In genomic region chr19:1904385-1905070, GRCh38 we compare ENCODE assay signal across 1 cellular context.
TF ChIP-seq lines count a peak whose summit lies in the region.

No MANE protein-coding gene starts in this region.

TF ChIP-seq in liver, 16 proteins besides CTCF, POLR2A, EP300 and RAD21 (continued from another document):
- TF ChIP-seq EGR1 (IDR thresholded peaks at IDR 0.05; ENCODE audit: low read depth in 2 of 2) (no peak), REST (IDR thresholded peaks at IDR 0.05) (no peak), NR2F2 (IDR thresholded peaks at IDR 0.05) (no peak), HNF4A (conservative IDR thresholded peaks at IDR 0.05) (no peak)
